Comparison of ENCODE assay signal across 8 cellular contexts in the genomic region with DNA sequence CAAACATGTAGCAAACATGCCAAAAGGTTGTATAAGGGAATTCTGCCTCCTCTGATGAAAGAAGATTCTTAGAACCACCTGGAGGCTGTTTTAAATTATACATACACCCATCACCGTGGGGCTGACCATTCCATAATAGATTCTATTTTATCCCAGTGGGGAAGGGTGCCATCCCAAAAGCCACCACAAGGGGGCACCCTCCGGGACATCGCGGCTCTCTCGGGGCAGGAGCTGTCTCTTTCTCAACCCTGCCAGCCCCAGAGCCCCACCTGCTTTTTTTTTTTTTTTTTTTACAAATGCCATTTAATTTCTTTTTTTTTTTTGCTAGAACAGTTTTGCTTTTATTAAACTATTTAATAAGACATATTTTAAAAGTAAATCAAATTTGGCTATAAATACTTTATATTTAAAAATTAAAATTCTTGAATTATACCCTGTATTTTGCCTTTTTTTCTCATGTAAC. TPM values are rescaled to one million over a fixed set of nuclear protein-coding genes. Genes with fewer than 3 reads are reported as not detected.
DNase-seq lines count a peak whose midpoint lies in the region; ATAC-seq and TF ChIP-seq lines count a peak whose summit lies in the region.

No MANE protein-coding gene starts in this region.

- H3K36me3 ChIP-seq in uterus: no peaks in the 10 kb centered on the region

- no peaks in the 10 kb centered on the region for H3K27me3 ChIP-seq in uterus

- H3K9me3 ChIP-seq in uterus: no peaks in the 10 kb centered on the region

- no peaks in the 10 kb centered on the region for H3K4me1 ChIP-seq in uterus

- CTCF ChIA-PET in RWPE1 (lab: Yijun Ruan, JAX): interaction anchor here (0.5 to 1.8 kb wide), 23 partner anchors 12 to 1373 kb away, joined by 3 to 10 read pairs (median 4); no protein-coding TSS in a partner anchor

- peak; percentile 92 for TF ChIP-seq CTCF in RWPE1 (conservative IDR thresholded peaks at IDR 0.05; ENCODE audit: low read depth)
- TF ChIP-seq CTCF in uterus (IDR thresholded peaks at IDR 0.05): peak; percentile 70 to 90 (median 80)

- no peak for TF ChIP-seq POLR2A in uterus (IDR thresholded peaks at IDR 0.05)

- DNase-seq in Right ventricle myocardium inferior (ENCODE audit: missing footprints): peak; percentile 87
- DNase-seq in cardiac septum (ENCODE audit: low spot score): no peak
- peak; percentile 81 for DNase-seq in HuH-7 (ENCODE audit: low spot score)
- DNase-seq in RWPE1 (ENCODE audit: low spot score): peak; percentile 78
- peak; percentile 75 for DNase-seq in activated T-helper 9 cell treated with anti-CD3 and anti-CD28 coated beads, Interleukin-2, amount 50 U/mL, for 16 hours (ENCODE audit: low read depth)
- DNase-seq in foreskin melanocyte: peak; percentile 34
- peak in 8 of 10 donors; percentile 55 to 96 (median 81) for DNase-seq in posterior cingulate gyrus
- DNase-seq in uterus: peak; percentile 70 to 76

- intact Hi-C loops in Right ventricle myocardium inferior (cut with DNase I) (loop anchor here (1.0 kb wide), 1 partner anchor 292 kb away; no protein-coding TSS in a partner anchor), cardiac septum (cut with DNase I) (loop anchor here (2.0 to 10.0 kb wide), 2 partner anchors 292 to 358 kb away; no protein-coding TSS in a partner anchor), posterior cingulate gyrus (cut with DNase I) (loop anchor here (5.0 kb wide), 1 partner anchor 291 kb away; no protein-coding TSS in a partner anchor), uterus (cut with DNase I; ENCODE audit: low total_unique reads) (no loop called here)

- POLR2A ChIA-PET in RWPE1 (lab: Yijun Ruan, JAX; ENCODE audit: low non-redundant PET): no interaction called here

- no peak overlapping the region for H3K4me3 ChIP-seq in uterus

- ATAC-seq in Right ventricle myocardium inferior: peak; percentile 91

- no peak overlapping the region for H3K27ac ChIP-seq in RWPE1
- H3K27ac ChIP-seq in uterus: no peak overlapping the region

RNA-seq across cellular contexts. Expression of a gene that starts 8.6 kb away (rescaled TPM):
- total RNA-seq in Right ventricle myocardium inferior (7.0 TPM), cardiac septum (16.3 TPM), uterus (10 to 100 TPM in 2 of 4 donors, 1 to 10 TPM in 1, not detected in 1; 8.8 to 25.9 (median 11.0) TPM)
